Comparison of ENCODE assay signal across 1 cellular context in the genomic region with DNA sequence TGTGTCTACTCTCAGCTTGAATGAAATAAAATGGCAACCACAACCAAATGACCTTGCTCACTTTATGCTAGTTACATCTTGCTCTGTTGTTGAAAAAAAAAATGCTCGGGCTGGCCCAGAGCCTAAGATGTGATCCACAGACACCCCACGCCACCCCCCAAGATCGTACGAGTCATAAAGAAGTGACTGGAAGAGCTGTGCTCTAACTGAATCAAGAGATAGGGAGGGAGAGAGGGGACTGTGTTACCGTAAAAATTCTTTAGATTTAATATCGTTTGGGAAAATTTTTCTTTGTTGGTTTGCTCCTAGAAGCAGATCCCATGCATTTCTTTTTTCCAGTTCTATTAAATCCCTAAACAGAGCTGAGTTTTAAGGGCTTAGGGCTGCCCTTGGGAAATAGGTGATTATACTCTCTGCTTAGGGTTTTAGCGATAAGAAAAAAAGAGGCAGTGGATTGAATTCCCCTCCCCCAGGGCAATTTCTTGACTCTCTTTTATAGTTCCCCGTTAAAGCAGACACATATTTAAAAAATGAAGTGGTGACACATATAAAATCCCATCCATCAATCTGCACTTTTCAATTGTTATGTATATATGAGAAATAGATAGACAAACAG.
TF ChIP-seq lines count a peak whose summit lies in the region.

No MANE protein-coding gene starts in this region.

TF ChIP-seq in SK-N-SH, 30 proteins besides CTCF, POLR2A, EP300 and RAD21 (continued from another document):
- TF ChIP-seq MXI1 (IDR thresholded peaks at IDR 0.05; ENCODE audit: low read depth, low read length) (no peak), EZH2phosphoT487 (IDR thresholded peaks at IDR 0.05; ENCODE audit: borderline replicate concordance, low read depth) (no peak), NFIC (IDR thresholded peaks at IDR 0.05; ENCODE audit: borderline replicate concordance) (peak; percentile 52), USF2 (IDR thresholded peaks at IDR 0.05; ENCODE audit: borderline replicate concordance, low read depth, low read length) (no peak), RXRA (IDR thresholded peaks at IDR 0.05; ENCODE audit: borderline replicate concordance, low read depth) (no peak)
